35 cellular contexts compared by ENCODE assay signal in the genomic region with DNA sequence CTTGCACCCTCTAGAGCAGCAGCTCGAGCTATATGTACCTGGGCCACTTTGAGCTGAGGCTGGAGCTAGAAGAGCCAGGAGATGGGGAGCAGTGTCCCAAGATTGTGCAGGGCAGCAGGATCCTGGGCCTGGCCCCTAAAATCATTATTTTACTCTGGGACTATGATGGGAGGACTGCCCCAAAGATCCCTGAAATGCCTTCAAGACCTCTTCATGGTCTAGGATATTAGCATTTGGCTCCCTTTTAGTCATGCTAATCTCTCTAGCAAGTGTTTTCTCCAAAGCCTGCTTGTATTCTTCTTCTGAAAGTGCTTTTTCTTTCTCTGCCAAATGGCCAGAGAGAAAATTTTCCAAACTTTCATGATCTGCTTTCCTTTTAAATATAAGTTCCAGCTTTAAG.
"Had no signal": no experiment of that assay in that cellular context is flagged by ENCODE, and none has a peak within 500 bp of the region (broad histone marks: within the 10 kb centered on the region; RNA-seq: fewer than 3 reads in every experiment).

No MANE protein-coding gene starts in this region.

- ATAC-seq: activated CD4-positive, alpha-beta T cell treated with anti-CD3 and anti-CD28 coated beads for 36 hours; activated CD4-positive, CD25-positive, alpha-beta regulatory T cell treated with anti-CD3 and anti-CD28 coated beads, Interleukin-2, amount 50 U/mL, for 24 hours; activated CD8-positive, alpha-beta memory T cell treated with anti-CD3 and anti-CD28 coated beads, Interleukin-2, amount 10 ng/mL, durations not matched to agents 7 days and 5 days; activated CD8-positive, alpha-beta T cell treated with anti-CD3 and anti-CD28 coated beads, Interleukin-2, amount 10 ng/mL, durations not matched to agents 7 days and 5 days; activated naive CD8-positive, alpha-beta T cell treated with anti-CD3 and anti-CD28 coated beads, Interleukin-2, amount 50 U/mL, for 24 hours had no signal

- H3K9me3 Mint-ChIP-seq: activated CD4-positive, alpha-beta memory T cell treated with anti-CD3 and anti-CD28 coated beads, Interleukin-2, amount 10 ng/mL, durations not matched to agents 7 days and 5 days; activated naive CD4-positive, alpha-beta T cell treated with anti-CD3 and anti-CD28 coated beads, Interleukin-2, amount 10 ng/mL, durations not matched to agents 7 days and 5 days; activated naive CD8-positive, alpha-beta T cell treated with anti-CD3 and anti-CD28 coated beads, Interleukin-2, amount 50 U/mL, for 24 hours; activated T-helper 2 cell treated with anti-CD3 and anti-CD28 coated beads, Interferon-gamma antibody, Interleukin-2, Interleukin-4, amounts not matched to agents 10 μg/mL and 5 μg/mL and 100 μg/mL, durations not matched to agents 14 hours and 24 hours and 36 hours; T-helper 1 cell treated with Interleukin-12 subunit alpha and Interleukin-12 subunit beta and Interleukin-4 antibody, amounts not matched to agents 30 μg/mL and 1 μg/mL, for 36 hours; T-helper 2 cell treated with Interferon-gamma antibody and Interleukin-4, amounts not matched to agents 5 μg/mL and 100 μg/mL, for 36 hours had no signal

- H3K36me3 Mint-ChIP-seq: activated CD8-positive, alpha-beta memory T cell treated with anti-CD3 and anti-CD28 coated beads, Interleukin-2, amount 10 ng/mL, durations not matched to agents 7 days and 5 days; activated naive CD4-positive, alpha-beta T cell treated with anti-CD3 and anti-CD28 coated beads, Interleukin-2, amount 10 ng/mL, durations not matched to agents 7 days and 5 days; activated naive CD4-positive, alpha-beta T cell treated with anti-CD3 and anti-CD28 coated beads, Interleukin-2, amount 50 U/mL, for 24 hours; activated naive CD8-positive, alpha-beta T cell; activated naive CD8-positive, alpha-beta T cell treated with anti-CD3 and anti-CD28 coated beads, Interleukin-2, amount 10 ng/mL, durations not matched to agents 7 days and 5 days; brain had no signal

- H3K4me3 Mint-ChIP-seq: activated CD4-positive, alpha-beta memory T cell treated with anti-CD3 and anti-CD28 coated beads, Interleukin-2, amount 10 ng/mL, durations not matched to agents 7 days and 5 days; activated CD4-positive, alpha-beta T cell treated with anti-CD3 and anti-CD28 coated beads for 36 hours; activated CD4-positive, alpha-beta T cell treated with anti-CD3 and anti-CD28 coated beads, Interleukin-2, amount 10 ng/mL, durations not matched to agents 7 days and 5 days; activated CD8-positive, alpha-beta memory T cell treated with anti-CD3 and anti-CD28 coated beads, Interleukin-2, amount 10 ng/mL, durations not matched to agents 7 days and 5 days; activated CD8-positive, alpha-beta T cell treated with anti-CD3 and anti-CD28 coated beads, Interleukin-2, amount 10 ng/mL, durations not matched to agents 7 days and 5 days; activated naive CD4-positive, alpha-beta T cell treated with anti-CD3 and anti-CD28 coated beads, Interleukin-2, amount 10 ng/mL, durations not matched to agents 7 days and 5 days; activated naive CD4-positive, alpha-beta T cell treated with anti-CD3 and anti-CD28 coated beads, Interleukin-2, amount 50 U/mL, for 24 hours; activated naive CD8-positive, alpha-beta T cell; activated naive CD8-positive, alpha-beta T cell treated with anti-CD3 and anti-CD28 coated beads, Interleukin-2, amount 10 ng/mL, durations not matched to agents 7 days and 5 days; activated naive CD8-positive, alpha-beta T cell treated with anti-CD3 and anti-CD28 coated beads, Interleukin-2, amount 50 U/mL, for 24 hours; activated T-cell treated with anti-CD3 and anti-CD28 coated beads, Interleukin-2, amount 50 U/mL, for 24 hours; brain; T-helper 1 cell treated with Interleukin-12 subunit alpha and Interleukin-12 subunit beta and Interleukin-4 antibody, amounts not matched to agents 30 μg/mL and 1 μg/mL, for 36 hours; T-helper 2 cell treated with Interferon-gamma antibody and Interleukin-4, amounts not matched to agents 5 μg/mL and 100 μg/mL, for 36 hours had no signal

- H3K9me3 ChIP-seq: ascending aorta had no signal

- H3K4me1 Mint-ChIP-seq: activated CD4-positive, alpha-beta memory T cell treated with anti-CD3 and anti-CD28 coated beads, Interleukin-2, amount 10 ng/mL, durations not matched to agents 7 days and 5 days; activated CD4-positive, alpha-beta T cell treated with anti-CD3 and anti-CD28 coated beads for 36 hours; activated CD4-positive, alpha-beta T cell treated with anti-CD3 and anti-CD28 coated beads, Interleukin-2, amount 10 ng/mL, durations not matched to agents 7 days and 5 days; activated CD8-positive, alpha-beta memory T cell treated with anti-CD3 and anti-CD28 coated beads, Interleukin-2, amount 10 ng/mL, durations not matched to agents 7 days and 5 days; activated naive CD4-positive, alpha-beta T cell treated with anti-CD3 and anti-CD28 coated beads, Interleukin-2, amount 10 ng/mL, durations not matched to agents 7 days and 5 days; activated naive CD4-positive, alpha-beta T cell treated with anti-CD3 and anti-CD28 coated beads, Interleukin-2, amount 50 U/mL, for 24 hours; activated naive CD8-positive, alpha-beta T cell treated with anti-CD3 and anti-CD28 coated beads, Interleukin-2, amount 10 ng/mL, durations not matched to agents 7 days and 5 days; activated naive CD8-positive, alpha-beta T cell treated with anti-CD3 and anti-CD28 coated beads, Interleukin-2, amount 50 U/mL, for 24 hours had no signal

- H3K4me3 ChIP-seq: ascending aorta, cardiac muscle cell had no signal

- H3K27me3 Mint-ChIP-seq: activated CD4-positive, alpha-beta memory T cell treated with anti-CD3 and anti-CD28 coated beads, Interleukin-2, amount 10 ng/mL, durations not matched to agents 7 days and 5 days; activated CD4-positive, alpha-beta T cell treated with anti-CD3 and anti-CD28 coated beads, Interleukin-2, amount 10 ng/mL, durations not matched to agents 7 days and 5 days; activated CD8-positive, alpha-beta memory T cell treated with anti-CD3 and anti-CD28 coated beads, Interleukin-2, amount 10 ng/mL, durations not matched to agents 7 days and 5 days; activated naive CD4-positive, alpha-beta T cell treated with anti-CD3 and anti-CD28 coated beads, Interleukin-2, amount 10 ng/mL, durations not matched to agents 7 days and 5 days; activated naive CD4-positive, alpha-beta T cell treated with anti-CD3 and anti-CD28 coated beads, Interleukin-2, amount 50 U/mL, for 24 hours; activated naive CD8-positive, alpha-beta T cell treated with anti-CD3 and anti-CD28 coated beads, Interleukin-2, amount 10 ng/mL, durations not matched to agents 7 days and 5 days; activated naive CD8-positive, alpha-beta T cell treated with anti-CD3 and anti-CD28 coated beads, Interleukin-2, amount 50 U/mL, for 24 hours; activated T-cell treated with anti-CD3 and anti-CD28 coated beads, Interleukin-2, amount 50 U/mL, for 24 hours; brain had no signal

- H3K27ac Mint-ChIP-seq: activated CD4-positive, alpha-beta memory T cell treated with anti-CD3 and anti-CD28 coated beads, Interleukin-2, amount 10 ng/mL, durations not matched to agents 7 days and 5 days; activated CD4-positive, alpha-beta T cell treated with anti-CD3 and anti-CD28 coated beads for 36 hours; activated CD4-positive, alpha-beta T cell treated with anti-CD3 and anti-CD28 coated beads, Interleukin-2, amount 10 ng/mL, durations not matched to agents 7 days and 5 days; activated CD8-positive, alpha-beta memory T cell treated with anti-CD3 and anti-CD28 coated beads, Interleukin-2, amount 10 ng/mL, durations not matched to agents 7 days and 5 days; activated CD8-positive, alpha-beta T cell treated with anti-CD3 and anti-CD28 coated beads, Interleukin-2, amount 10 ng/mL, durations not matched to agents 7 days and 5 days; activated naive CD4-positive, alpha-beta T cell treated with anti-CD3 and anti-CD28 coated beads, Interleukin-2, amount 10 ng/mL, durations not matched to agents 7 days and 5 days; activated naive CD4-positive, alpha-beta T cell treated with anti-CD3 and anti-CD28 coated beads, Interleukin-2, amount 50 U/mL, for 24 hours; activated naive CD8-positive, alpha-beta T cell; activated naive CD8-positive, alpha-beta T cell treated with anti-CD3 and anti-CD28 coated beads, Interleukin-2, amount 10 ng/mL, durations not matched to agents 7 days and 5 days; activated naive CD8-positive, alpha-beta T cell treated with anti-CD3 and anti-CD28 coated beads, Interleukin-2, amount 50 U/mL, for 24 hours; activated T-cell treated with anti-CD3 and anti-CD28 coated beads, Interleukin-2, amount 50 U/mL, for 24 hours; activated T-helper 2 cell treated with anti-CD3 and anti-CD28 coated beads, Interferon-gamma antibody, Interleukin-2, Interleukin-4, amounts not matched to agents 10 μg/mL and 5 μg/mL and 100 μg/mL, durations not matched to agents 14 hours and 24 hours and 36 hours; brain; T-helper 1 cell treated with Interleukin-12 subunit alpha and Interleukin-12 subunit beta and Interleukin-4 antibody, amounts not matched to agents 30 μg/mL and 1 μg/mL, for 36 hours; T-helper 2 cell treated with Interferon-gamma antibody and Interleukin-4, amounts not matched to agents 5 μg/mL and 100 μg/mL, for 36 hours had no signal

- H3K27ac ChIP-seq: ascending aorta, cardiac muscle cell, VCaP had no signal

- DNase-seq: activated CD4-positive, alpha-beta memory T cell treated with anti-CD3 and anti-CD28 coated beads, Interleukin-2, amount 10 ng/mL, durations not matched to agents 7 days and 5 days; activated CD4-positive, alpha-beta T cell treated with anti-CD3 and anti-CD28 coated beads for 1 hour; activated CD4-positive, alpha-beta T cell treated with anti-CD3 and anti-CD28 coated beads for 36 hours; activated CD4-positive, alpha-beta T cell treated with anti-CD3 and anti-CD28 coated beads for 48 hours; activated CD4-positive, alpha-beta T cell treated with anti-CD3 and anti-CD28 coated beads, Interleukin-2, amount 10 ng/mL, durations not matched to agents 7 days and 5 days; activated CD4-positive, alpha-beta T cell treated with anti-CD3 and anti-CD28 coated beads, Interleukin-2, amount 50 U/mL, for 48 hours; activated CD4-positive, CD25-positive, alpha-beta regulatory T cell; activated CD8-positive, alpha-beta memory T cell treated with anti-CD3 and anti-CD28 coated beads for 24 hours; activated CD8-positive, alpha-beta memory T cell treated with anti-CD3 and anti-CD28 coated beads, Interleukin-2, amount 10 ng/mL, durations not matched to agents 7 days and 5 days; activated CD8-positive, alpha-beta memory T cell treated with anti-CD3 and anti-CD28 coated beads, Interleukin-2, amount 50 U/mL, for 48 hours; activated CD8-positive, alpha-beta T cell treated with anti-CD3 and anti-CD28 coated beads, Interleukin-2, amount 10 ng/mL, durations not matched to agents 7 days and 5 days; activated effector memory CD4-positive, alpha-beta T cell treated with Interleukin-2 at 50 U/mL for 16 hours; activated gamma-delta T cell; activated naive CD4-positive, alpha-beta T cell treated with anti-CD3 and anti-CD28 coated beads, Interleukin-2, amount 10 ng/mL, durations not matched to agents 7 days and 5 days; activated naive CD4-positive, alpha-beta T cell treated with Interleukin-2 at 50 U/mL for 16 hours; activated naive CD8-positive, alpha-beta T cell treated with anti-CD3 and anti-CD28 coated beads, Interleukin-2, amount 10 ng/mL, durations not matched to agents 7 days and 5 days; activated naive CD8-positive, alpha-beta T cell treated with anti-CD3 and anti-CD28 coated beads, Interleukin-2, amount 50 U/mL, for 24 hours; activated T-cell treated with anti-CD3 and anti-CD28 coated beads, Interleukin-2, amount 50 U/mL, for 24 hours; activated T-cell treated with anti-CD3 and anti-CD28 coated beads, Interleukin-2, amount 50 U/mL, for 48 hours; amygdala; anterior cingulate cortex; central memory CD4-positive, alpha-beta T cell; T-helper 1 cell; T-helper 2 cell; T-helper 9 cell had no signal

- H3K36me3 ChIP-seq: ascending aorta, cardiac muscle cell had no signal

- H3K27me3 ChIP-seq: ascending aorta, cardiac muscle cell had no signal
